ENCODE assay signal across 1 cellular context in the genomic region with DNA sequence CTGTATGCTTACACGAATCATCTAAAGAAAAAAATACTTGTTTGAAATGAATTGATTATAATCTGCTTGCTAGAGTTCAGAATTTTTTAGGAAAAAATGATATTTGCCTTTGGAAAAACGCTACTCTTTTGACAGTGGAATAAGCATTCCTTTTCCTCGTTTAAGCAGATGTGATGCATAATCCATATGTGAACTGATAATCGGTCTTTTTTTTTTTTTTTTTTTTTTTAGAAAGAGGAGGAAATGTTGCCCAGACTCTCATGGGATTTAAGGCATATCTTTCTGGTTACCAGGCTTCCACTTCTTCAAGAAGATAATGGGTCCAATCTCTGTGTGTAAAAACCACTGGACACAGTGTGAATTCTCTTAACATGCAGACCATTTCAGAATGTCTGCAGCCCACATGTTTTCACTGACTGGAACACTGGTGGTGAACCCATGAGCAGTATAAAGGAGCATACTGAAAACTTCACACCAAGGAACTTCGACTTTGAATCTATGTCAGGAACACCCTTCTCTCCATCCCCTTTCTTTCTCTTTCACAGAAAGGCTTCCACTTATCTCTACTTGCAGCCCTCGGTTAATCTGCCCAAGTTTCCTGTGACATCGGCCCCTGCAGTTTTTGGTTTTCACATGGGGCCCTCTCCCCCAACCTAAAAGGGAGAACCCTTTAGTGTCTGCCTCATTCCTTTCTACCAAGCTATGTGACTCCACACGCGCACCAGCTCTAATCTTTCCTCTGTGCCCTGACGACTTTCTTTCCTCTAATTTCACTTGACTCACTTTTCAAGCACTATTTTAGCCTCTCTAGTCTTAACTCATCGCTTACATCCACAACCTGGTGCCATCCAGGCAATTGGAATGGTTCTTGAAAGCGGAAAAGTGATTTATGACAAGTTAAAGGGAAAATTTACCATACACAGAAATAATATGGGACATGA.
TF ChIP-seq lines count a peak whose summit lies in the region.

No MANE protein-coding gene starts in this region.

TF ChIP-seq in K562, 482 proteins besides CTCF, POLR2A, EP300 and RAD21 (continued from another document and continues in another):
- TF ChIP-seq, protein P1, sequence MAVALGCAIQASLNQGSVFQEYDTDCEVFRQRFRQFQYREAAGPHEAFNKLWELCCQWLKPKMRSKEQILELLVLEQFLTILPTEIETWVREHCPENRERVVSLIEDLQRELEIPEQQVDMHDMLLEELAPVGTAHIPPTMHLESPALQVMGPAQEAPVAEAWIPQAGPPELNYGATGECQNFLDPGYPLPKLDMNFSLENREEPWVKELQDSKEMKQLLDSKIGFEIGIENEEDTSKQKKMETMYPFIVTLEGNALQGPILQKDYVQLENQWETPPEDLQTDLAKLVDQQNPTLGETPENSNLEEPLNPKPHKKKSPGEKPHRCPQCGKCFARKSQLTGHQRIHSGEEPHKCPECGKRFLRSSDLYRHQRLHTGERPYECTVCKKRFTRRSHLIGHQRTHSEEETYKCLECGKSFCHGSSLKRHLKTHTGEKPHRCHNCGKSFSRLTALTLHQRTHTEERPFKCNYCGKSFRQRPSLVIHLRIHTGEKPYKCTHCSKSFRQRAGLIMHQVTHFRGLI (CRISPR knock-in tag; IDR thresholded peaks at IDR 0.05) = no peak
- TF ChIP-seq ELF2 (CRISPR knock-in tag; IDR thresholded peaks at IDR 0.05) (no peak), SMAD3 (CRISPR knock-in tag; conservative IDR thresholded peaks at IDR 0.05) (0 out of 2 replicates have a peak, but pooled peaks have one; percentile 46), MAFG (tag; conservative IDR thresholded peaks at IDR 0.05) (no peak), ZFPM2 (CRISPR knock-in tag; IDR thresholded peaks at IDR 0.05) (no peak), ZNF140 (CRISPR knock-in tag; IDR thresholded peaks at IDR 0.05) (no peak), SRSF7 (optimal IDR thresholded peaks at IDR 0.05; ENCODE audit: low read depth, low read length) (no peak), SMARCB1 (IDR thresholded peaks at IDR 0.05; ENCODE audit: insufficient read length, low read depth) (peak; percentile 65), FOXM1 (IDR thresholded peaks at IDR 0.05; ENCODE audit: low read depth) (peak; percentile 82), FOXM1 (CRISPR knock-in tag; IDR thresholded peaks at IDR 0.05; ENCODE audit: low read depth) (no peak), ADNP (tag; IDR thresholded peaks at IDR 0.05) (no peak; the same call in 1 of the 2 replicates), PTTG1 (tag; IDR thresholded peaks at IDR 0.05; ENCODE audit: low read depth) (no peak), HDAC2 (IDR thresholded peaks at IDR 0.05) (peak; percentile 89), MAZ (CRISPR knock-in tag; conservative IDR thresholded peaks at IDR 0.05 in 1 of 2, IDR thresholded peaks at IDR 0.05 in 1 of 2) (peak in 1 of 2 experiments; percentile 43; a peak in 1 of 4 replicates), SRF (CRISPR knock-in tag; IDR thresholded peaks at IDR 0.05) (0 out of 4 replicates have a peak, but pooled peaks of 1 of the 2 experiments have one; percentile 28), HNRNPUL1 (IDR thresholded peaks at IDR 0.05; ENCODE audit: low read length) (no peak), PHB2 (IDR thresholded peaks at IDR 0.05; ENCODE audit: low read depth) (peak; percentile 65; the same call in 1 of the 2 replicates), RFX5 (IDR thresholded peaks at IDR 0.05; ENCODE audit: low read depth, low read length) (no peak), KAT8 (IDR thresholded peaks at IDR 0.05; ENCODE audit: low read depth) (no peak), NCOA1 (IDR thresholded peaks at IDR 0.05; ENCODE audit: low read depth) (peak; percentile 62; the same call in 1 of the 2 replicates), DMBX1 (CRISPR knock-in tag; IDR thresholded peaks at IDR 0.05; ENCODE audit: borderline replicate concordance) (0 out of 2 replicates have a peak, but pooled peaks have one; percentile 19), FOXK1 (CRISPR knock-in tag; IDR thresholded peaks at IDR 0.05; ENCODE audit: borderline replicate concordance) (no peak), MTA1 (IDR thresholded peaks at IDR 0.05; ENCODE audit: borderline replicate concordance) (peak; percentile 82; the same call in 1 of the 2 replicates), NFIX (CRISPR knock-in tag; IDR thresholded peaks at IDR 0.05; ENCODE audit: low read depth) (no peak), TCFL5 (CRISPR knock-in tag; conservative IDR thresholded peaks at IDR 0.05) (no peak), FOXP1 (CRISPR knock-in tag; IDR thresholded peaks at IDR 0.05) (no peak), SMARCA4 (IDR thresholded peaks at IDR 0.05) (peak; percentile 97), ZNF133 (CRISPR knock-in tag; IDR thresholded peaks at IDR 0.05) (no peak)
- TF ChIP-seq, protein P2, sequence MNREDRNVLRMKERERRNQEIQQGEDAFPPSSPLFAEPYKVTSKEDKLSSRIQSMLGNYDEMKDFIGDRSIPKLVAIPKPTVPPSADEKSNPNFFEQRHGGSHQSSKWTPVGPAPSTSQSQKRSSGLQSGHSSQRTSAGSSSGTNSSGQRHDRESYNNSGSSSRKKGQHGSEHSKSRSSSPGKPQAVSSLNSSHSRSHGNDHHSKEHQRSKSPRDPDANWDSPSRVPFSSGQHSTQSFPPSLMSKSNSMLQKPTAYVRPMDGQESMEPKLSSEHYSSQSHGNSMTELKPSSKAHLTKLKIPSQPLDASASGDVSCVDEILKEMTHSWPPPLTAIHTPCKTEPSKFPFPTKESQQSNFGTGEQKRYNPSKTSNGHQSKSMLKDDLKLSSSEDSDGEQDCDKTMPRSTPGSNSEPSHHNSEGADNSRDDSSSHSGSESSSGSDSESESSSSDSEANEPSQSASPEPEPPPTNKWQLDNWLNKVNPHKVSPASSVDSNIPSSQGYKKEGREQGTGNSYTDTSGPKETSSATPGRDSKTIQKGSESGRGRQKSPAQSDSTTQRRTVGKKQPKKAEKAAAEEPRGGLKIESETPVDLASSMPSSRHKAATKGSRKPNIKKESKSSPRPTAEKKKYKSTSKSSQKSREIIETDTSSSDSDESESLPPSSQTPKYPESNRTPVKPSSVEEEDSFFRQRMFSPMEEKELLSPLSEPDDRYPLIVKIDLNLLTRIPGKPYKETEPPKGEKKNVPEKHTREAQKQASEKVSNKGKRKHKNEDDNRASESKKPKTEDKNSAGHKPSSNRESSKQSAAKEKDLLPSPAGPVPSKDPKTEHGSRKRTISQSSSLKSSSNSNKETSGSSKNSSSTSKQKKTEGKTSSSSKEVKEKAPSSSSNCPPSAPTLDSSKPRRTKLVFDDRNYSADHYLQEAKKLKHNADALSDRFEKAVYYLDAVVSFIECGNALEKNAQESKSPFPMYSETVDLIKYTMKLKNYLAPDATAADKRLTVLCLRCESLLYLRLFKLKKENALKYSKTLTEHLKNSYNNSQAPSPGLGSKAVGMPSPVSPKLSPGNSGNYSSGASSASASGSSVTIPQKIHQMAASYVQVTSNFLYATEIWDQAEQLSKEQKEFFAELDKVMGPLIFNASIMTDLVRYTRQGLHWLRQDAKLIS (CRISPR knock-in tag; IDR thresholded peaks at IDR 0.05) = peak; percentile 90
- TF ChIP-seq, protein P3, sequence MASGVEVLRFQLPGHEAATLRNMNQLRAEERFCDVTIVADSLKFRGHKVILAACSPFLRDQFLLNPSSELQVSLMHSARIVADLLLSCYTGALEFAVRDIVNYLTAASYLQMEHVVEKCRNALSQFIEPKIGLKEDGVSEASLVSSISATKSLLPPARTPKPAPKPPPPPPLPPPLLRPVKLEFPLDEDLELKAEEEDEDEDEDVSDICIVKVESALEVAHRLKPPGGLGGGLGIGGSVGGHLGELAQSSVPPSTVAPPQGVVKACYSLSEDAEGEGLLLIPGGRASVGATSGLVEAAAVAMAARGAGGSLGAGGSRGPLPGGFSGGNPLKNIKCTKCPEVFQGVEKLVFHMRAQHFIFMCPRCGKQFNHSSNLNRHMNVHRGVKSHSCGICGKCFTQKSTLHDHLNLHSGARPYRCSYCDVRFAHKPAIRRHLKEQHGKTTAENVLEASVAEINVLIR (CRISPR knock-in tag; IDR thresholded peaks at IDR 0.05) = no peak
- TF ChIP-seq, protein P4, sequence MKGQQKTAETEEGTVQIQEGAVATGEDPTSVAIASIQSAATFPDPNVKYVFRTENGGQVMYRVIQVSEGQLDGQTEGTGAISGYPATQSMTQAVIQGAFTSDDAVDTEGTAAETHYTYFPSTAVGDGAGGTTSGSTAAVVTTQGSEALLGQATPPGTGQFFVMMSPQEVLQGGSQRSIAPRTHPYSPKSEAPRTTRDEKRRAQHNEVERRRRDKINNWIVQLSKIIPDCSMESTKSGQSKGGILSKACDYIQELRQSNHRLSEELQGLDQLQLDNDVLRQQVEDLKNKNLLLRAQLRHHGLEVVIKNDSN (CRISPR knock-in tag; IDR thresholded peaks at IDR 0.05) = no peak
- TF ChIP-seq, protein P5, sequence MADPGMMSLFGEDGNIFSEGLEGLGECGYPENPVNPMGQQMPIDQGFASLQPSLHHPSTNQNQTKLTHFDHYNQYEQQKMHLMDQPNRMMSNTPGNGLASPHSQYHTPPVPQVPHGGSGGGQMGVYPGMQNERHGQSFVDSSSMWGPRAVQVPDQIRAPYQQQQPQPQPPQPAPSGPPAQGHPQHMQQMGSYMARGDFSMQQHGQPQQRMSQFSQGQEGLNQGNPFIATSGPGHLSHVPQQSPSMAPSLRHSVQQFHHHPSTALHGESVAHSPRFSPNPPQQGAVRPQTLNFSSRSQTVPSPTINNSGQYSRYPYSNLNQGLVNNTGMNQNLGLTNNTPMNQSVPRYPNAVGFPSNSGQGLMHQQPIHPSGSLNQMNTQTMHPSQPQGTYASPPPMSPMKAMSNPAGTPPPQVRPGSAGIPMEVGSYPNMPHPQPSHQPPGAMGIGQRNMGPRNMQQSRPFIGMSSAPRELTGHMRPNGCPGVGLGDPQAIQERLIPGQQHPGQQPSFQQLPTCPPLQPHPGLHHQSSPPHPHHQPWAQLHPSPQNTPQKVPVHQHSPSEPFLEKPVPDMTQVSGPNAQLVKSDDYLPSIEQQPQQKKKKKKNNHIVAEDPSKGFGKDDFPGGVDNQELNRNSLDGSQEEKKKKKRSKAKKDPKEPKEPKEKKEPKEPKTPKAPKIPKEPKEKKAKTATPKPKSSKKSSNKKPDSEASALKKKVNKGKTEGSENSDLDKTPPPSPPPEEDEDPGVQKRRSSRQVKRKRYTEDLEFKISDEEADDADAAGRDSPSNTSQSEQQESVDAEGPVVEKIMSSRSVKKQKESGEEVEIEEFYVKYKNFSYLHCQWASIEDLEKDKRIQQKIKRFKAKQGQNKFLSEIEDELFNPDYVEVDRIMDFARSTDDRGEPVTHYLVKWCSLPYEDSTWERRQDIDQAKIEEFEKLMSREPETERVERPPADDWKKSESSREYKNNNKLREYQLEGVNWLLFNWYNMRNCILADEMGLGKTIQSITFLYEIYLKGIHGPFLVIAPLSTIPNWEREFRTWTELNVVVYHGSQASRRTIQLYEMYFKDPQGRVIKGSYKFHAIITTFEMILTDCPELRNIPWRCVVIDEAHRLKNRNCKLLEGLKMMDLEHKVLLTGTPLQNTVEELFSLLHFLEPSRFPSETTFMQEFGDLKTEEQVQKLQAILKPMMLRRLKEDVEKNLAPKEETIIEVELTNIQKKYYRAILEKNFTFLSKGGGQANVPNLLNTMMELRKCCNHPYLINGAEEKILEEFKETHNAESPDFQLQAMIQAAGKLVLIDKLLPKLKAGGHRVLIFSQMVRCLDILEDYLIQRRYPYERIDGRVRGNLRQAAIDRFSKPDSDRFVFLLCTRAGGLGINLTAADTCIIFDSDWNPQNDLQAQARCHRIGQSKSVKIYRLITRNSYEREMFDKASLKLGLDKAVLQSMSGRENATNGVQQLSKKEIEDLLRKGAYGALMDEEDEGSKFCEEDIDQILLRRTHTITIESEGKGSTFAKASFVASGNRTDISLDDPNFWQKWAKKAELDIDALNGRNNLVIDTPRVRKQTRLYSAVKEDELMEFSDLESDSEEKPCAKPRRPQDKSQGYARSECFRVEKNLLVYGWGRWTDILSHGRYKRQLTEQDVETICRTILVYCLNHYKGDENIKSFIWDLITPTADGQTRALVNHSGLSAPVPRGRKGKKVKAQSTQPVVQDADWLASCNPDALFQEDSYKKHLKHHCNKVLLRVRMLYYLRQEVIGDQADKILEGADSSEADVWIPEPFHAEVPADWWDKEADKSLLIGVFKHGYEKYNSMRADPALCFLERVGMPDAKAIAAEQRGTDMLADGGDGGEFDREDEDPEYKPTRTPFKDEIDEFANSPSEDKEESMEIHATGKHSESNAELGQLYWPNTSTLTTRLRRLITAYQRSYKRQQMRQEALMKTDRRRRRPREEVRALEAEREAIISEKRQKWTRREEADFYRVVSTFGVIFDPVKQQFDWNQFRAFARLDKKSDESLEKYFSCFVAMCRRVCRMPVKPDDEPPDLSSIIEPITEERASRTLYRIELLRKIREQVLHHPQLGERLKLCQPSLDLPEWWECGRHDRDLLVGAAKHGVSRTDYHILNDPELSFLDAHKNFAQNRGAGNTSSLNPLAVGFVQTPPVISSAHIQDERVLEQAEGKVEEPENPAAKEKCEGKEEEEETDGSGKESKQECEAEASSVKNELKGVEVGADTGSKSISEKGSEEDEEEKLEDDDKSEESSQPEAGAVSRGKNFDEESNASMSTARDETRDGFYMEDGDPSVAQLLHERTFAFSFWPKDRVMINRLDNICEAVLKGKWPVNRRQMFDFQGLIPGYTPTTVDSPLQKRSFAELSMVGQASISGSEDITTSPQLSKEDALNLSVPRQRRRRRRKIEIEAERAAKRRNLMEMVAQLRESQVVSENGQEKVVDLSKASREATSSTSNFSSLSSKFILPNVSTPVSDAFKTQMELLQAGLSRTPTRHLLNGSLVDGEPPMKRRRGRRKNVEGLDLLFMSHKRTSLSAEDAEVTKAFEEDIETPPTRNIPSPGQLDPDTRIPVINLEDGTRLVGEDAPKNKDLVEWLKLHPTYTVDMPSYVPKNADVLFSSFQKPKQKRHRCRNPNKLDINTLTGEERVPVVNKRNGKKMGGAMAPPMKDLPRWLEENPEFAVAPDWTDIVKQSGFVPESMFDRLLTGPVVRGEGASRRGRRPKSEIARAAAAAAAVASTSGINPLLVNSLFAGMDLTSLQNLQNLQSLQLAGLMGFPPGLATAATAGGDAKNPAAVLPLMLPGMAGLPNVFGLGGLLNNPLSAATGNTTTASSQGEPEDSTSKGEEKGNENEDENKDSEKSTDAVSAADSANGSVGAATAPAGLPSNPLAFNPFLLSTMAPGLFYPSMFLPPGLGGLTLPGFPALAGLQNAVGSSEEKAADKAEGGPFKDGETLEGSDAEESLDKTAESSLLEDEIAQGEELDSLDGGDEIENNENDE (IDR thresholded peaks at IDR 0.05; ENCODE audit: low read depth, low read length) = no peak
- TF ChIP-seq, protein P6, sequence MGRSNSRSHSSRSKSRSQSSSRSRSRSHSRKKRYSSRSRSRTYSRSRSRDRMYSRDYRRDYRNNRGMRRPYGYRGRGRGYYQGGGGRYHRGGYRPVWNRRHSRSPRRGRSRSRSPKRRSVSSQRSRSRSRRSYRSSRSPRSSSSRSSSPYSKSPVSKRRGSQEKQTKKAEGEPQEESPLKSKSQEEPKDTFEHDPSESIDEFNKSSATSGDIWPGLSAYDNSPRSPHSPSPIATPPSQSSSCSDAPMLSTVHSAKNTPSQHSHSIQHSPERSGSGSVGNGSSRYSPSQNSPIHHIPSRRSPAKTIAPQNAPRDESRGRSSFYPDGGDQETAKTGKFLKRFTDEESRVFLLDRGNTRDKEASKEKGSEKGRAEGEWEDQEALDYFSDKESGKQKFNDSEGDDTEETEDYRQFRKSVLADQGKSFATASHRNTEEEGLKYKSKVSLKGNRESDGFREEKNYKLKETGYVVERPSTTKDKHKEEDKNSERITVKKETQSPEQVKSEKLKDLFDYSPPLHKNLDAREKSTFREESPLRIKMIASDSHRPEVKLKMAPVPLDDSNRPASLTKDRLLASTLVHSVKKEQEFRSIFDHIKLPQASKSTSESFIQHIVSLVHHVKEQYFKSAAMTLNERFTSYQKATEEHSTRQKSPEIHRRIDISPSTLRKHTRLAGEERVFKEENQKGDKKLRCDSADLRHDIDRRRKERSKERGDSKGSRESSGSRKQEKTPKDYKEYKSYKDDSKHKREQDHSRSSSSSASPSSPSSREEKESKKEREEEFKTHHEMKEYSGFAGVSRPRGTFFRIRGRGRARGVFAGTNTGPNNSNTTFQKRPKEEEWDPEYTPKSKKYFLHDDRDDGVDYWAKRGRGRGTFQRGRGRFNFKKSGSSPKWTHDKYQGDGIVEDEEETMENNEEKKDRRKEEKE (IDR thresholded peaks at IDR 0.05; ENCODE audit: borderline replicate concordance in 1 of 2, control insufficient read depth in 1 of 2, low read depth in 2 of 2, low read length in 1 of 2) = 0 out of 4 replicates have a peak, but pooled peaks of 1 of the 2 experiments have one; percentile 42
